35 cellular contexts compared by ENCODE assay signal in genomic region chr10:12144538-12144937, GRCh38.
"Had no signal": no experiment of that assay in that cellular context is flagged by ENCODE, and none has a peak within 500 bp of the region (broad histone marks: within the 10 kb centered on the region; RNA-seq: fewer than 3 reads in every experiment).

No MANE protein-coding gene starts in this region.

- H3K4me3 ChIP-seq: body of pancreas, breast epithelium, Peyer's patch, SJSA1 had no signal

- H3K27me3 ChIP-seq: body of pancreas, breast epithelium, Peyer's patch, SJSA1 had no signal

- H3K27me3 Mint-ChIP-seq: activated B cell treated with CpG ODN at 0.5 μM for 24 hours; activated CD4-positive, alpha-beta memory T cell treated with anti-CD3 and anti-CD28 coated beads for 36 hours; T-cell had no signal

- H3K4me1 Mint-ChIP-seq: activated B cell treated with CpG ODN at 0.5 μM for 24 hours, T-cell had no signal

- H3K27ac Mint-ChIP-seq: activated B cell treated with CpG ODN at 0.5 μM for 24 hours; activated CD4-positive, alpha-beta memory T cell treated with anti-CD3 and anti-CD28 coated beads for 36 hours; T-cell had no signal

- H3K4me1 ChIP-seq: body of pancreas, breast epithelium, Peyer's patch, SJSA1 had no signal

- H3K27ac ChIP-seq: body of pancreas, breast epithelium, KMS-11, Peyer's patch, SJSA1, VCaP had no signal

- DNase-seq: activated B cell treated with CpG ODN at 0.5 μM for 24 hours; activated CD4-positive, alpha-beta memory T cell treated with anti-CD3 and anti-CD28 coated beads for 36 hours; activated CD4-positive, alpha-beta T cell treated with anti-CD3 and anti-CD28 coated beads for 4 hours; activated CD4-positive, alpha-beta T cell treated with anti-CD3 and anti-CD28 coated beads, Interleukin-2, amount 50 U/mL, for 1 hour; activated CD4-positive, CD25-positive, alpha-beta regulatory T cell treated with anti-CD3 and anti-CD28 coated beads, Interleukin-2, amount 50 U/mL, for 72 hours; activated CD8-positive, alpha-beta memory T cell treated with anti-CD3 and anti-CD28 coated beads, Interleukin-2, amount 50 U/mL, for 4 hours; activated effector memory CD4-positive, alpha-beta T cell treated with anti-CD3 and anti-CD28 coated beads, Interleukin-2, amount 50 U/mL, for 16 hours; activated naive CD4-positive, alpha-beta T cell treated with Interleukin-2 at 50 U/mL for 16 hours; activated T-cell treated with anti-CD3 and anti-CD28 coated beads for 4 hours; activated T-cell treated with anti-CD3 and anti-CD28 coated beads, Interleukin-2, amount 50 U/mL, for 4 hours; amygdala; body of pancreas; cerebellar nuclear complex; MM.1S; MV-4-11; NCI-H1092; NCI-H1436 treated with DMSO at 0.1 percent for 48 hours; NCI-H1694 treated with DMSO at 0.1 percent for 48 hours; NCI-H2029; NCI-H345; NCI-H524 treated with DMSO at 0.1 percent for 48 hours; PC-3; Peyer's patch; RPMI8226; SHP77 treated with DMSO at 0.1 percent for 48 hours; SK-N-SH; T-cell; T-helper 2 cell; T-helper 9 cell had no signal

- H3K9me3 Mint-ChIP-seq: activated B cell treated with CpG ODN at 0.5 μM for 24 hours; activated CD4-positive, alpha-beta memory T cell treated with anti-CD3 and anti-CD28 coated beads for 36 hours; activated naive CD4-positive, alpha-beta T cell treated with anti-CD3 and anti-CD28 coated beads, Interleukin-2, amount 50 U/mL, for 72 hours; activated T-cell treated with anti-CD3 and anti-CD28 coated beads, Interleukin-2, amount 50 U/mL, for 4 hours; activated T-helper 1 cell treated with anti-CD3 and anti-CD28 coated beads, Interleukin-12 subunit alpha, Interleukin-12 subunit beta, Interleukin-2, Interleukin-4 antibody, amounts not matched to agents 30 ng/mL and 10 ng/mL and 1 ng/mL, durations not matched to agents 14 hours and 24 hours and 36 hours; T-cell had no signal

- H3K4me3 Mint-ChIP-seq: activated B cell treated with CpG ODN at 0.5 μM for 24 hours; activated CD4-positive, alpha-beta memory T cell treated with anti-CD3 and anti-CD28 coated beads for 36 hours; activated T-cell treated with anti-CD3 and anti-CD28 coated beads, Interleukin-2, amount 50 U/mL, for 4 hours; activated T-helper 1 cell treated with anti-CD3 and anti-CD28 coated beads, Interleukin-12 subunit alpha, Interleukin-12 subunit beta, Interleukin-2, Interleukin-4 antibody, amounts not matched to agents 30 ng/mL and 10 ng/mL and 1 ng/mL, durations not matched to agents 14 hours and 24 hours and 36 hours; T-cell had no signal

- H3K36me3 ChIP-seq: breast epithelium had no signal

- H3K9me3 ChIP-seq: body of pancreas, breast epithelium, Peyer's patch, SJSA1, SK-N-SH had no signal

- ATAC-seq: activated naive CD4-positive, alpha-beta T cell treated with anti-CD3 and anti-CD28 coated beads, Interleukin-2, amount 50 U/mL, for 72 hours; activated T-cell treated with anti-CD3 and anti-CD28 coated beads, Interleukin-2, amount 50 U/mL, for 4 hours; body of pancreas; PC-3; T-cell had no signal
